In genomic region chr2:44932564-44933392, GRCh38 we compare ENCODE assay signal across 1 cellular context.
TF ChIP-seq lines count a peak whose summit lies in the region.

No MANE protein-coding gene starts in this region.

TF ChIP-seq in SK-N-SH treated with all-trans-retinoic acid at 6 μM for 48 hours, 23 proteins besides CTCF, POLR2A, EP300 and RAD21 (continued from another document):
- TF ChIP-seq, protein P1, sequence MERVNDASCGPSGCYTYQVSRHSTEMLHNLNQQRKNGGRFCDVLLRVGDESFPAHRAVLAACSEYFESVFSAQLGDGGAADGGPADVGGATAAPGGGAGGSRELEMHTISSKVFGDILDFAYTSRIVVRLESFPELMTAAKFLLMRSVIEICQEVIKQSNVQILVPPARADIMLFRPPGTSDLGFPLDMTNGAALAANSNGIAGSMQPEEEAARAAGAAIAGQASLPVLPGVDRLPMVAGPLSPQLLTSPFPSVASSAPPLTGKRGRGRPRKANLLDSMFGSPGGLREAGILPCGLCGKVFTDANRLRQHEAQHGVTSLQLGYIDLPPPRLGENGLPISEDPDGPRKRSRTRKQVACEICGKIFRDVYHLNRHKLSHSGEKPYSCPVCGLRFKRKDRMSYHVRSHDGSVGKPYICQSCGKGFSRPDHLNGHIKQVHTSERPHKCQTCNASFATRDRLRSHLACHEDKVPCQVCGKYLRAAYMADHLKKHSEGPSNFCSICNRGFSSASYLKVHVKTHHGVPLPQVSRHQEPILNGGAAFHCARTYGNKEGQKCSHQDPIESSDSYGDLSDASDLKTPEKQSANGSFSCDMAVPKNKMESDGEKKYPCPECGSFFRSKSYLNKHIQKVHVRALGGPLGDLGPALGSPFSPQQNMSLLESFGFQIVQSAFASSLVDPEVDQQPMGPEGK (CRISPR knock-in tag; IDR thresholded peaks at IDR 0.05; ENCODE audit: borderline replicate concordance) = no peak
- TF ChIP-seq ZC3H10 (CRISPR knock-in tag; IDR thresholded peaks at IDR 0.05) = no peak
